In the genomic region with DNA sequence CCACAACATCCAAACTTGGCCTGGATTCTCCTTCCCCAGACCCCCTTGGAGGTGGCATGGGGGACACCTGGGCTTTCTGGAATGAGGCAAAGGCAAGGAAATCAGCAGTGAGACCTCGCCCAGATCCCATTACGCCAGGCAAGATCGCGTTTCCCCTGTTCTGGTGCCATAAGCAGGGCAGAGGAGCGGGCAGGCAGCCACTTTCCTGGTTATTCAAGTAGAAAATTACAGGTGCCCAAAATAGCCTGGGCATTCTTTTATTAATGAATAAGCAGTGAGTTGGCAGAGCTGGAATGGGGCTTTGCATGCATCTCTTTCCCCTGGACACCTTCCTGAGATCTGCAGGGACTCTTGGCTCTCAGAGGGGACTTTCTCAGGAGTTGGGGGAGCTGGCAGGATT, we compare ENCODE assay signal across 13 cellular contexts. TPM values are rescaled to one million over a fixed set of nuclear protein-coding genes. Genes with fewer than 3 reads are reported as not detected.
DNase-seq lines count a peak whose midpoint lies in the region; ATAC-seq, FAIRE-seq and TF ChIP-seq lines count a peak whose summit lies in the region.
"Had no signal": no experiment of that assay in that cellular context is flagged by ENCODE, and none has a peak within 500 bp of the region (broad histone marks: within the 10 kb centered on the region; RNA-seq: fewer than 3 reads in every experiment).

No MANE protein-coding gene starts in this region.

- H3K9me3 ChIP-seq in kidney (ENCODE audit: control insufficient read depth in 1 of 2, low read length in 2 of 2) (no peaks in the 10 kb centered on the region), SJCRH30 (replicated peaks) (no peaks in the 10 kb centered on the region)
- H3K9me3 ChIP-seq: right lobe of liver had no signal

- H3K9ac ChIP-seq in kidney (ENCODE audit: low read length in 2 of 2): peak overlapping the region in 1 of 2 donors; percentile 17

- ATAC-seq in GM18861 (IDR thresholded peaks at IDR 0.05; ENCODE audit: unreplicated experiment): no peak

- peak overlapping the region; percentile 59 to 61 for H3K27ac ChIP-seq in kidney (ENCODE audit: low read depth in 2 of 2, low read length in 2 of 2)
- H3K27ac ChIP-seq in SJCRH30: no peak overlapping the region
- H3K27ac ChIP-seq: right lobe of liver had no signal

- H3K27me3 ChIP-seq in SJCRH30: no peaks in the 10 kb centered on the region
- H3K27me3 ChIP-seq: right lobe of liver had no signal

- FAIRE-seq in kidney (lab: Jason Lieb, UNC): peak; percentile 84

- H3K4me3 ChIP-seq in kidney (ENCODE audit: low read length in 2 of 2) (no peak overlapping the region), SJCRH30 (no peak overlapping the region)
- H3K4me3 ChIP-seq: right lobe of liver had no signal

- intact Hi-C loops in kidney (cut with DNase I): no loop called here

- H3K36me3 ChIP-seq in kidney (ENCODE audit: control insufficient read depth in 1 of 2, insufficient read depth in 2 of 2, low read length in 2 of 2) (no peaks in the 10 kb centered on the region), SJCRH30 (no peaks in the 10 kb centered on the region)
- H3K36me3 ChIP-seq: right lobe of liver had no signal

- DNase-seq in Ammon's horn (ENCODE audit: low spot score) (peak; percentile 62), NCI-H1694 (lab: John Stamatoyannopoulos, UW) (peak; percentile 8), astrocyte of the hippocampus (ENCODE audit: low read depth, low spot score) (peak; percentile 69), kidney (peak; percentile 90), SIG-M5 (lab: John Stamatoyannopoulos, UW) (no peak), SJCRH30 (no peak), OCI-M2 (lab: John Stamatoyannopoulos, UW; ENCODE audit: unreplicated experiment) (no peak)
- DNase-seq: central memory CD4-positive, alpha-beta T cell; NCI-H226; right lobe of liver had no signal

- H3K4me1 ChIP-seq in kidney (ENCODE audit: control insufficient read depth in 1 of 2, insufficient read depth in 1 of 2, low read depth in 1 of 2, low read length in 2 of 2) (peaks cover 30 to 33% of the 10 kb centered on the region in 2 donors), SJCRH30 (no peaks in the 10 kb centered on the region)

- TF ChIP-seq CTCF in kidney (IDR thresholded peaks at IDR 0.05; ENCODE audit: borderline replicate concordance, extremely low read depth, insufficient read depth): no peak

RNA-seq across cellular contexts. Expression of gene FAM107A, which starts 31.5 kb away (rescaled TPM):
- 180 TPM for total RNA-seq in kidney
- polyA plus RNA-seq in kidney (ENCODE audit: insufficient read depth, low read depth, low replicate concordance): 52.5 TPM
- total RNA-seq in SJCRH30 (2014; rRNA removed; shearing (Covaris generic)): 2.0 and 2.6 TPM in 2 replicates
- total RNA-seq: fibroblast of villous mesenchyme, SK-MEL-5 had no signal

RNA-seq across cellular contexts. Expression of gene FAM3D, which starts 57.9 kb away (rescaled TPM):
- 0.60 TPM for total RNA-seq in kidney
- polyA plus RNA-seq in kidney (ENCODE audit: insufficient read depth, low read depth, low replicate concordance): 0.41 TPM
- not detected in 2 replicates for total RNA-seq in SJCRH30 (2014; rRNA removed; shearing (Covaris generic))
- total RNA-seq: fibroblast of villous mesenchyme, right lobe of liver, SK-MEL-5 had no signal

Comparison
In these comparisons a context has a peak if more than half of its experiments do, and no peak if none do; other contexts are left out.
1. DNase-seq: peak in Ammon's horn (single experiment), NCI-H1694 (single experiment), astrocyte of the hippocampus (single experiment) and kidney (single experiment); none in SIG-M5 (single experiment), SJCRH30 (0 of 2) and OCI-M2 (single experiment).
2. RNA of gene FAM107A, which starts 31.5 kb away (total RNA-seq): 180 TPM in kidney (single experiment); 2.0 to 2.6 TPM in SJCRH30; every median in the first group is over 10 times any median in the second.